Comparison of ENCODE assay signal across 18 cellular contexts in the genomic region with DNA sequence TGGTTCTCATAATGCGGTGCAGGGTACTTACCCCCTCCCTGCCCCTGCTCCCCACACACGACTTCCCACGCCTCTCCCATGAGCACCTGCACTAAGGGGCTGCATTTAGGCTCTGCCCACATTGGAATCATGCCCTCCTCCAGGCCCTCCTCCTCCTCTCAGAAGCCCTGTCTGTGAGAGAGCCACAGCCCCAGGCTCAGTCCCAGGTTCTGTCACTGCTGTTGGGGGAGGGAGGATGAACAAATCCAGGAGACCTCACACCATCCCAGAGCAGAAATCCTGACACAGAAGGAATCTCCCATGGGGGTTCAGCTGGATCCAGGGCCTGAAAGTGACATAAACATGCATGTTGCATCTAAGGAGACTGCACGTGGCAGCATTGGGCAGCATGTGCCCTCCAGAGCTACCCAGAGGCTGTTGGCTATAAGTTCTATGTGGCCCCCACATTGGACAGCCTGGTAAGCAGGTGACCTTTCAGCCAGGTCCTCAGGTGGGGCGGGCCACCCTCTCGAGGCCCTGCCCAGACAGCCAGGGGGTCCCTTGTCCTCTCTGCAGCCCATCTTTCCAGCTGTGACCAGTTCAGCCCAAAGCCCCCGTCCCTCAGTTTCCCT. TPM values are rescaled to one million over a fixed set of nuclear protein-coding genes. Genes with fewer than 3 reads are reported as not detected.
DNase-seq lines count a peak whose midpoint lies in the region; ATAC-seq and TF ChIP-seq lines count a peak whose summit lies in the region.
"Had no signal": no experiment of that assay in that cellular context is flagged by ENCODE, and none has a peak within 500 bp of the region (broad histone marks: within the 10 kb centered on the region; RNA-seq: fewer than 3 reads in every experiment).

No MANE protein-coding gene starts in this region.

- CTCF ChIA-PET in GM10248 (lab: Yijun Ruan, JAX): interaction anchor here (1.3 kb wide), 1 partner anchor 36 kb away, joined by 3 read pairs; no protein-coding TSS in a partner anchor

- H3K27me3 Mint-ChIP-seq in activated T-cell treated with anti-CD3 and anti-CD28 coated beads, Interleukin-2, amount 50 U/mL, for 24 hours: no peaks in the 10 kb centered on the region

- H3K36me3 ChIP-seq in SK-N-MC (ENCODE audit: insufficient read depth, low read length) (no peaks in the 10 kb centered on the region), lower lobe of right lung (peaks cover 5% of the 10 kb centered on the region)
- H3K36me3 ChIP-seq: ovary, vagina had no signal

- H3K9me3 Mint-ChIP-seq in activated T-cell treated with anti-CD3 and anti-CD28 coated beads, Interleukin-2, amount 50 U/mL, for 24 hours: no peaks in the 10 kb centered on the region
- H3K9me3 Mint-ChIP-seq: endodermal cell had no signal

- no peak overlapping the region for H3K27ac ChIP-seq in SK-N-MC
- H3K27ac ChIP-seq in lower lobe of right lung: peak overlapping the region; percentile 83
- peak overlapping the region; percentile 42 for H3K27ac ChIP-seq in substantia nigra (ENCODE audit: low read depth, low read length, poor library complexity, severe bottlenecking)
- H3K27ac ChIP-seq: ovary, vagina, VCaP had no signal

- POLR2A ChIA-PET in GM10248 (lab: Yijun Ruan, JAX): no interaction called here

- H3K4me1 Mint-ChIP-seq in activated T-cell treated with anti-CD3 and anti-CD28 coated beads, Interleukin-2, amount 50 U/mL, for 24 hours (ENCODE audit: low read depth): peaks cover 36% of the 10 kb centered on the region

- peak overlapping the region; percentile 23 for H3K9ac ChIP-seq in SK-N-MC (ENCODE audit: insufficient read length)

- H3K27me3 ChIP-seq in lower lobe of right lung (ENCODE audit: low read depth): no peaks in the 10 kb centered on the region
- H3K27me3 ChIP-seq: left lung, ovary, vagina had no signal

- peaks cover 25% of the 10 kb centered on the region for H3K4me1 ChIP-seq in lower lobe of right lung

- H3K27ac Mint-ChIP-seq in activated T-cell treated with anti-CD3 and anti-CD28 coated beads, Interleukin-2, amount 50 U/mL, for 24 hours: peak overlapping the region; percentile 87
- H3K27ac Mint-ChIP-seq: endodermal cell had no signal

- no peak overlapping the region for H3K4me3 Mint-ChIP-seq in activated T-cell treated with anti-CD3 and anti-CD28 coated beads, Interleukin-2, amount 50 U/mL, for 24 hours
- H3K4me3 Mint-ChIP-seq: endodermal cell had no signal

- no peaks in the 10 kb centered on the region for H3K9me3 ChIP-seq in SK-N-MC (ENCODE audit: low read depth, low read length)
- H3K9me3 ChIP-seq in lower lobe of right lung: no peaks in the 10 kb centered on the region
- H3K9me3 ChIP-seq: left lung, ovary, vagina had no signal

- H3K36me3 Mint-ChIP-seq in activated T-cell treated with anti-CD3 and anti-CD28 coated beads, Interleukin-2, amount 50 U/mL, for 24 hours (ENCODE audit: low read depth): peaks cover 22% of the 10 kb centered on the region

- H3K4me3 ChIP-seq in SK-N-MC (no peak overlapping the region), lower lobe of right lung (no peak overlapping the region)
- H3K4me3 ChIP-seq: left lung, ovary, vagina had no signal

- ATAC-seq in lower lobe of right lung: no peak

- intact Hi-C loops in lower lobe of right lung (cut with DNase I): no loop called here

- TF ChIP-seq CTCF in lower lobe of right lung (IDR thresholded peaks at IDR 0.05): no peak
- no peak for TF ChIP-seq CTCF in GM10248 (IDR thresholded peaks at IDR 0.05; ENCODE audit: control extremely low read depth, extremely low read depth, low read depth, missing control alignments)

- no peak for DNase-seq in activated T-cell treated with anti-CD3 and anti-CD28 coated beads, Interleukin-2, amount 50 U/mL, for 24 hours
- DNase-seq in activated T-cell treated with anti-CD3 and anti-CD28 coated beads, Interleukin-2, amount 50 U/mL, for 48 hours: no peak
- no peak for DNase-seq in SK-N-MC (ENCODE audit: low read depth, low spot score)
- no peak for DNase-seq in lower lobe of right lung
- DNase-seq in substantia nigra (lab: John Stamatoyannopoulos, UW): peak in 1 of 49 donors; percentile 28
- DNase-seq in GM10248 (ENCODE audit: extremely low spot score): no peak
- no peak for DNase-seq in NCI-H748 (lab: John Stamatoyannopoulos, UW; ENCODE audit: unreplicated experiment)
- no peak for DNase-seq in hepatic stellate cell (ENCODE audit: low spot score)
- DNase-seq: activated T-cell treated with anti-CD3 and anti-CD28 coated beads, Interleukin-2, amount 50 U/mL, for 1 hour; DMS79 treated with DMSO at 0.1 percent for 48 hours; NCI-H1417; NCI-H510A; ovary; SHP77 treated with DMSO at 0.1 percent for 48 hours had no signal

RNA-seq across cellular contexts. Expression of a gene that starts 1.6 kb away (rescaled TPM):
- total RNA-seq in lower lobe of right lung: 48.7 TPM

RNA-seq across cellular contexts. Expression of a gene that starts 13.7 kb away (rescaled TPM):
- 35.9 TPM for total RNA-seq in lower lobe of right lung

RNA-seq across cellular contexts. Expression of a gene that starts 56.8 kb away (rescaled TPM):
- 4.9 TPM for total RNA-seq in lower lobe of right lung

RNA-seq across cellular contexts. Expression of a gene that starts 58.0 kb away (rescaled TPM):
- 36.3 TPM for total RNA-seq in lower lobe of right lung
